In genomic region chr11:2988361-2988762, GRCh38 we compare ENCODE assay signal across 10 cellular contexts. TPM values are rescaled to one million over a fixed set of nuclear protein-coding genes. Genes with fewer than 3 reads are reported as not detected.
DNase-seq lines count a peak whose midpoint lies in the region; ATAC-seq and TF ChIP-seq lines count a peak whose summit lies in the region.
"Had no signal": no experiment of that assay in that cellular context is flagged by ENCODE, and none has a peak within 500 bp of the region (broad histone marks: within the 10 kb centered on the region; RNA-seq: fewer than 3 reads in every experiment).

No MANE protein-coding gene starts in this region.

- no peaks in the 10 kb centered on the region for H3K9me3 ChIP-seq in adipocyte (ENCODE audit: control insufficient read depth, low read length)
- H3K9me3 ChIP-seq in right lobe of liver = no peaks in the 10 kb centered on the region
- H3K9me3 ChIP-seq in upper lobe of right lung = no peaks in the 10 kb centered on the region

- H3K27me3 ChIP-seq in adipocyte (replicated peaks; ENCODE audit: control insufficient read depth, insufficient read depth, low read length) = no peaks in the 10 kb centered on the region
- no peaks in the 10 kb centered on the region for H3K27me3 ChIP-seq in right lobe of liver
- H3K27me3 ChIP-seq in upper lobe of right lung = no peaks in the 10 kb centered on the region

- no peak for ATAC-seq in right lobe of liver
- ATAC-seq in upper lobe of right lung = no peak
- ATAC-seq in Right ventricle myocardium superior (ENCODE audit: poor library complexity) = no peak

- H3K4me3 ChIP-seq in adipocyte (ENCODE audit: low read length) (peak overlapping the region; percentile 97), right lobe of liver (peak overlapping the region in 1 of 3 donors; percentile 8), upper lobe of right lung (peak overlapping the region; percentile 90)

- H3K9ac ChIP-seq in adipocyte (ENCODE audit: low read length) = peak overlapping the region; percentile 96

- DNase-seq in stimulated activated CD4-positive, alpha-beta T cell treated with anti-CD3 and anti-CD28 coated beads, Interleukin-4, amount 100 ng/mL, for 24 hours = peak; percentile 22
- DNase-seq in stimulated activated CD4-positive, alpha-beta T cell treated with anti-CD3 and anti-CD28 coated beads, Interleukin-2, amount 100 ng/mL, for 48 hours = no peak
- DNase-seq in adipocyte (ENCODE audit: low read depth) (peak; percentile 7), right lobe of liver (no peak), upper lobe of right lung (no peak), Right ventricle myocardium superior (no peak), H4 (ENCODE audit: low spot score) (no peak), NCI-H345 treated with DMSO at 0.1 percent for 48 hours (lab: John Stamatoyannopoulos, UW; ENCODE audit: unreplicated experiment) (no peak)
- DNase-seq: C1 segment of cervical spinal cord, NCI-H1436 treated with DMSO at 0.1 percent for 48 hours had no signal

- WGBS in right lobe of liver (ENCODE audit: insufficient coverage, low coverage, low lambda C conversion rate, missing lambda C conversion rate) = 9% methylated on average over 5 of the region's 5 CpGs

- intact Hi-C loops in right lobe of liver (cut with DNase I) = no loop called here
- intact Hi-C loops in upper lobe of right lung (cut with DNase I) = no loop called here
- intact Hi-C loops in Right ventricle myocardium superior (cut with DNase I) = no loop called here

- TF ChIP-seq CTCF in right lobe of liver (IDR thresholded peaks at IDR 0.05) = no peak
- no peak for TF ChIP-seq CTCF in upper lobe of right lung (IDR thresholded peaks at IDR 0.05)

- H3K36me3 ChIP-seq in adipocyte (ENCODE audit: control insufficient read depth, insufficient read depth, low read length, severe bottlenecking) (no peaks in the 10 kb centered on the region), right lobe of liver (no peaks in the 10 kb centered on the region), upper lobe of right lung (no peaks in the 10 kb centered on the region)

- peaks cover 43% of the 10 kb centered on the region for H3K4me1 ChIP-seq in adipocyte (ENCODE audit: control insufficient read depth, insufficient read depth, low read length)
- peaks cover 0 to 50% (median 22%) of the 10 kb centered on the region in 4 donors for H3K4me1 ChIP-seq in right lobe of liver
- H3K4me1 ChIP-seq in upper lobe of right lung = peaks cover 46% of the 10 kb centered on the region

- TF ChIP-seq POLR2A in right lobe of liver (IDR thresholded peaks at IDR 0.05) = no peak

- H3K27ac ChIP-seq in right lobe of liver (peak overlapping the region in 2 of 3 donors; percentile 29 to 36), upper lobe of right lung (peak overlapping the region; percentile 25)

RNA-seq across cellular contexts. Expression of gene NAP1L4, which starts 3.8 kb away (rescaled TPM):
- total RNA-seq in right lobe of liver = 10 to 100 TPM; 37.6 to 76.0 (median 56.9) TPM
- 92.7 TPM for total RNA-seq in upper lobe of right lung
- 154 TPM for total RNA-seq in Right ventricle myocardium superior
- 104 and 128 TPM in 2 replicates for total RNA-seq in H4 (2014; rRNA removed; shearing (Covaris generic))

RNA-seq across cellular contexts. Expression of gene PHLDA2, which starts 59.1 kb away (rescaled TPM):
- 10 to 100 TPM in 2 of 6 experiments, 1 to 10 TPM in 1, under 1 TPM in 2, not detected in 1; 0.51 to 12.7 (median 5.9) TPM for total RNA-seq in right lobe of liver
- total RNA-seq in upper lobe of right lung = 15.5 TPM
- 1.1 TPM for total RNA-seq in Right ventricle myocardium superior
- 11.7 and 15.2 TPM in 2 replicates for total RNA-seq in H4 (2014; rRNA removed; shearing (Covaris generic))

Comparison
In these comparisons a context has a peak if more than half of its experiments do, and no peak if none do; other contexts are left out.
1. DNase-seq: peak in stimulated activated CD4-positive, alpha-beta T cell treated with anti-CD3 and anti-CD28 coated beads, Interleukin-4, amount 100 ng/mL, for 24 hours (single experiment) and adipocyte (single experiment); none in stimulated activated CD4-positive, alpha-beta T cell treated with anti-CD3 and anti-CD28 coated beads, Interleukin-2, amount 100 ng/mL, for 48 hours (0 of 2), right lobe of liver (0 of 3), upper lobe of right lung (single experiment), Right ventricle myocardium superior (single experiment), H4 (single experiment) and NCI-H345 treated with DMSO at 0.1 percent for 48 hours (single experiment).